8 cellular contexts compared by ENCODE assay signal in the genomic region with DNA sequence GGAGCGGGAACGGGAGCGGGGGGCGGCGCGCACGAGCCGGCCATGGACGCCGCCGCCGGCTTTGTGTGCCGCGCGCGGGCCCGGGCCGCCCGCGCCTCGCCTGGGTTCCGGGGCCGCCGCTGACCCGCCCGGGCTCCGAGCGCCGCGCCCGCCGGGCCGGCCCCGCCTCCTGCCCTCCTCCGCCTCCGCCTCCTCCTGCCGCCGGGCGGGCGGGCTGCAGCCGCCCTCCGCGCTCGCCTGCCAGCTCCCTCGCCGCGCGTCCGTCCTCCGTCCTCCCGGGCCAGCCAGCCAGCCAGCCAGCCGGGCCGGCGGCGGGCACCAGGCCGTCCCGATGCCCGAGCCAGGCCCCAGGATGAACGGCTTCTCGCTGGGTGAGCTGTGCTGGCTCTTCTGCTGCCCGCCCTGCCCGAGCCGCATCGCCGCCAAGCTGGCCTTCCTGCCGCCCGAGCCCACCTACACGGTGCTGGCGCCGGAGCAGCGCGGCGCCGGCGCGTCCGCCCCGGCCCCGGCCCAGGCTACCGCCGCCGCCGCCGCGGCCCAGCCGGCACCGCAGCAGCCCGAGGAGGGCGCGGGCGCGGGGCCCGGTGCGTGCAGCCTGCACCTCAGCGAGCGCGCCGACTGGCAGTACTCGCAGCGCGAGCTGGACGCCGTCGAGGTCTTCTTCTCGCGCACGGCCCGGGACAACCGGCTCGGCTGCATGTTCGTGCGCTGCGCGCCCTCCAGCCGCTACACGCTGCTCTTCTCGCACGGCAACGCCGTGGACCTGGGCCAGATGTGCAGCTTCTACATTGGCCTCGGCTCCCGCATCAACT. TPM values are rescaled to one million over a fixed set of nuclear protein-coding genes. Genes with fewer than 3 reads are reported as not detected.
DNase-seq lines count a peak whose midpoint lies in the region; ATAC-seq and TF ChIP-seq lines count a peak whose summit lies in the region.

A gene (plus strand): TSS at position 212 of the 812 bp plus-strand sequence. CDS start 120 bp downstream, at position 332.

- H3K27me3 Mint-ChIP-seq in activated naive CD4-positive, alpha-beta T cell treated with anti-CD3 and anti-CD28 coated beads, Interleukin-2, amount 50 U/mL, for 24 hours, result no peaks in the 10 kb centered on the region
- H3K27me3 Mint-ChIP-seq in glutamatergic neuron (ENCODE audit: unreplicated experiment), result peaks cover 12% of the 10 kb centered on the region

- peak within 1 kb of the TSS; percentile 90 for H3K27ac ChIP-seq in BLaER1

- H3K4me3 Mint-ChIP-seq in activated naive CD4-positive, alpha-beta T cell treated with anti-CD3 and anti-CD28 coated beads, Interleukin-2, amount 50 U/mL, for 24 hours, result peak within 1 kb of the TSS; percentile 92
- peak within 1 kb of the TSS; percentile 94 for H3K4me3 Mint-ChIP-seq in glutamatergic neuron (ENCODE audit: unreplicated experiment)

- ATAC-seq in GM19324 (IDR thresholded peaks at IDR 0.05; ENCODE audit: low FRiP score, unreplicated experiment) (peak; percentile 81), HG03442 (IDR thresholded peaks at IDR 0.05; ENCODE audit: unreplicated experiment) (peak; percentile 67)

- peaks cover 15% of the 10 kb centered on the region for H3K36me3 ChIP-seq in BLaER1

- H3K9me3 ChIP-seq in BLaER1, result no peaks in the 10 kb centered on the region

- peak within 1 kb of the TSS; percentile 91 for H3K9ac ChIP-seq in BLaER1

- H3K9me3 Mint-ChIP-seq in activated naive CD4-positive, alpha-beta T cell treated with anti-CD3 and anti-CD28 coated beads, Interleukin-2, amount 50 U/mL, for 24 hours, result no peaks in the 10 kb centered on the region
- H3K9me3 Mint-ChIP-seq in glutamatergic neuron (ENCODE audit: unreplicated experiment), result peaks cover 11% of the 10 kb centered on the region

- H3K36me3 Mint-ChIP-seq in activated naive CD4-positive, alpha-beta T cell treated with anti-CD3 and anti-CD28 coated beads, Interleukin-2, amount 50 U/mL, for 24 hours, result no peaks in the 10 kb centered on the region
- no peaks in the 10 kb centered on the region for H3K36me3 Mint-ChIP-seq in glutamatergic neuron (ENCODE audit: unreplicated experiment)

- no peaks in the 10 kb centered on the region for H3K27me3 ChIP-seq in BLaER1

- peak; percentile 76 for DNase-seq in RPMI8226
- DNase-seq in glutamatergic neuron, result peak; percentile 67
- DNase-seq in nucleus accumbens (lab: John Stamatoyannopoulos, UW), result peak in 37 of 56 donors; percentile 11 to 66 (median 35)
- DNase-seq in T-helper 9 cell, result no peak

- H3K4me3 ChIP-seq in BLaER1, result peak within 1 kb of the TSS; percentile 95

- H3K4me1 ChIP-seq in BLaER1, result peaks cover 27% of the 10 kb centered on the region

- peak within 1 kb of the TSS; percentile 96 for H3K4me2 ChIP-seq in BLaER1

- peaks cover 19% of the 10 kb centered on the region for H3K4me1 Mint-ChIP-seq in activated naive CD4-positive, alpha-beta T cell treated with anti-CD3 and anti-CD28 coated beads, Interleukin-2, amount 50 U/mL, for 24 hours
- H3K4me1 Mint-ChIP-seq in glutamatergic neuron (ENCODE audit: low read depth, unreplicated experiment), result peaks cover 8% of the 10 kb centered on the region

- H4K20me1 ChIP-seq in BLaER1, result peaks cover 39% of the 10 kb centered on the region

- H3K27ac Mint-ChIP-seq in activated naive CD4-positive, alpha-beta T cell treated with anti-CD3 and anti-CD28 coated beads, Interleukin-2, amount 50 U/mL, for 24 hours, result peak within 1 kb of the TSS; percentile 87
- peak within 1 kb of the TSS; percentile 64 for H3K27ac Mint-ChIP-seq in glutamatergic neuron (ENCODE audit: unreplicated experiment)

- no peak for TF ChIP-seq CTCF in glutamatergic neuron (IDR thresholded peaks at IDR 0.05; ENCODE audit: partially characterized antibody, unreplicated experiment)

RNA-seq across cellular contexts. Expression of the gene that starts here (rescaled TPM):
- 6.8 TPM for total RNA-seq in glutamatergic neuron (ENCODE audit: unreplicated experiment)
